1 cellular context compared by ENCODE assay signal in genomic region chr16:85222151-85222863, GRCh38.
TF ChIP-seq lines count a peak whose summit lies in the region.

No MANE protein-coding gene starts in this region.

TF ChIP-seq in GM23338, 12 proteins besides CTCF, POLR2A, EP300 and RAD21 (continued from another document):
- TF ChIP-seq ETS1 (IDR thresholded peaks at IDR 0.05) = no peak
- TF ChIP-seq ZNF114 (CRISPR knock-in tag; IDR thresholded peaks at IDR 0.05) = no peak
- no peak for TF ChIP-seq ZNF331 (CRISPR knock-in tag; IDR thresholded peaks at IDR 0.05; ENCODE audit: low read depth)
- TF ChIP-seq EZH2 (IDR thresholded peaks at IDR 0.05; ENCODE audit: low read depth, unreplicated experiment) = no peak
- no peak for TF ChIP-seq STAT1 (IDR thresholded peaks at IDR 0.05; ENCODE audit: unreplicated experiment)
- no peak for TF ChIP-seq EZH2phosphoT487 (IDR thresholded peaks at IDR 0.05; ENCODE audit: unreplicated experiment)
- no peak for TF ChIP-seq POLR2AphosphoS5 (IDR thresholded peaks at IDR 0.05; ENCODE audit: low read depth)
- no peak for TF ChIP-seq ZNF462 (CRISPR knock-in tag; IDR thresholded peaks at IDR 0.05)
- TF ChIP-seq CREB1 (CRISPR knock-in tag; IDR thresholded peaks at IDR 0.05; ENCODE audit: low read depth) = no peak
- no peak for TF ChIP-seq REST (IDR thresholded peaks at IDR 0.05; ENCODE audit: unreplicated experiment)
